In genomic region chr4:76197001-76197743, GRCh38 we compare ENCODE assay signal across 2 cellular contexts.
TF ChIP-seq lines count a peak whose summit lies in the region.

No MANE protein-coding gene starts in this region.

TF ChIP-seq in liver, 16 proteins besides CTCF, POLR2A, EP300 and RAD21:
- TF ChIP-seq SP1 (IDR thresholded peaks at IDR 0.05) (no peak), JUND (IDR thresholded peaks at IDR 0.05) (no peak), YY1 (IDR thresholded peaks at IDR 0.05) (no peak), ATF3 (IDR thresholded peaks at IDR 0.05) (no peak)

TF ChIP-seq in HepG2, 621 proteins besides CTCF, POLR2A, EP300 and RAD21:
- TF ChIP-seq ZNF124 (CRISPR knock-in tag; IDR thresholded peaks at IDR 0.05), result no peak
- TF ChIP-seq JUNB (CRISPR knock-in tag; IDR thresholded peaks at IDR 0.05; ENCODE audit: borderline replicate concordance), result no peak
- TF ChIP-seq ZNF687 (CRISPR knock-in tag; IDR thresholded peaks at IDR 0.05), result no peak
- TF ChIP-seq PRPF4 (IDR thresholded peaks at IDR 0.05; ENCODE audit: low read depth, low read length, poor library complexity, severe bottlenecking), result no peak
- TF ChIP-seq RNF219 (CRISPR knock-in tag; IDR thresholded peaks at IDR 0.05), result no peak
- no peak for TF ChIP-seq EEA1 (CRISPR knock-in tag; IDR thresholded peaks at IDR 0.05; ENCODE audit: borderline replicate concordance)
- no peak for TF ChIP-seq SPEN (CRISPR knock-in tag; IDR thresholded peaks at IDR 0.05; ENCODE audit: low read depth)
- no peak for TF ChIP-seq ZSCAN12 (CRISPR knock-in tag; IDR thresholded peaks at IDR 0.05)
- TF ChIP-seq HMG20A (CRISPR knock-in tag; IDR thresholded peaks at IDR 0.05; ENCODE audit: borderline replicate concordance), result no peak
- no peak for TF ChIP-seq SP1 (IDR thresholded peaks at IDR 0.05)
- no peak for TF ChIP-seq SP1 (CRISPR knock-in tag; IDR thresholded peaks at IDR 0.05)
TF ChIP-seq in HepG2: peak in this region for 0.
